In genomic region chr20:62371588-62372041, GRCh38 we compare ENCODE assay signal across 25 cellular contexts. TPM values are rescaled to one million over a fixed set of nuclear protein-coding genes. Genes with fewer than 3 reads are reported as not detected.
"Had no signal": no experiment of that assay in that cellular context is flagged by ENCODE, and none has a peak within 500 bp of the region (broad histone marks: within the 10 kb centered on the region; RNA-seq: fewer than 3 reads in every experiment).

No MANE protein-coding gene starts in this region.

- H3K9me3 ChIP-seq: left ventricle myocardium inferior, neutrophil, ovary, psoas muscle, testis had no signal

- ATAC-seq: activated CD8-positive, alpha-beta T cell treated with anti-CD3 and anti-CD28 coated beads, Interleukin-2, amount 10 ng/mL, durations not matched to agents 7 days and 5 days; activated naive CD4-positive, alpha-beta T cell treated with anti-CD3 and anti-CD28 coated beads, Interleukin-2, amount 50 U/mL, for 72 hours; natural killer cell treated with Interleukin-12 subunit alpha and Interleukin-12 subunit beta and Interleukin-15 and Interleukin-18, amount 100 ng/mL, for 72 hours; psoas muscle; right cardiac atrium; stimulated activated effector memory CD8-positive, alpha-beta T cell treated with anti-CD3 and anti-CD28 coated beads, Interleukin-12 subunit alpha, Interleukin-12 subunit beta, amount 100 ng/mL, for 72 hours; stimulated activated naive CD8-positive, alpha-beta T cell treated with anti-CD3 and anti-CD28 coated beads, Interleukin-15, amount 100 ng/mL, for 72 hours had no signal

- DNase-seq: activated CD4-positive, alpha-beta T cell treated with anti-CD3 and anti-CD28 coated beads for 1 hour; activated CD4-positive, alpha-beta T cell treated with anti-CD3 and anti-CD28 coated beads, Interleukin-2, amount 50 U/mL, for 1 hour; activated CD8-positive, alpha-beta T cell treated with anti-CD3 and anti-CD28 coated beads, Interleukin-2, amount 10 ng/mL, durations not matched to agents 7 days and 5 days; activated gamma-delta T cell treated with Interleukin-2 at 50 U/mL for 16 hours; foreskin melanocyte; glutamatergic neuron; immature natural killer cell; left ventricle myocardium inferior; mammary epithelial cell; midbrain; ovary; psoas muscle; stimulated activated CD4-positive, alpha-beta T cell treated with anti-CD3 and anti-CD28 coated beads, Interleukin-2, amount 100 ng/mL, for 24 hours; stimulated activated naive CD8-positive, alpha-beta T cell treated with anti-CD3 and anti-CD28 coated beads, Interleukin-15, amount 100 ng/mL, for 72 hours; T-helper 1 cell; testis had no signal

- H3K27ac ChIP-seq: neutrophil, ovary, testis had no signal

- FAIRE-seq: bronchial epithelial cell had no signal

- H3K36me3 ChIP-seq: left ventricle myocardium inferior, neutrophil, ovary had no signal

- H2AFZ ChIP-seq: hepatocyte had no signal

- H3K27me3 ChIP-seq: hepatocyte, testis had no signal

- H3K4me3 ChIP-seq: hepatocyte, left ventricle myocardium inferior, ovary, psoas muscle, skin epidermis, testis had no signal

RNA-seq across cellular contexts. Expression of gene RBBP8NL, which starts 55.7 kb away (rescaled TPM):
- total RNA-seq: activated CD8-positive, alpha-beta T cell treated with anti-CD3 and anti-CD28 coated beads, Interleukin-2, amount 10 ng/mL, durations not matched to agents 7 days and 5 days; activated naive CD4-positive, alpha-beta T cell treated with anti-CD3 and anti-CD28 coated beads, Interleukin-2, amount 50 U/mL, for 72 hours; activated T-helper 1 cell treated with anti-CD3 and anti-CD28 coated beads, Interleukin-12 subunit alpha, Interleukin-12 subunit beta, Interleukin-2, Interleukin-4 antibody, amounts not matched to agents 30 ng/mL and 10 ng/mL and 1 ng/mL, durations not matched to agents 14 hours and 24 hours and 36 hours; left ventricle myocardium inferior; natural killer cell treated with Interleukin-12 subunit alpha and Interleukin-12 subunit beta and Interleukin-15 and Interleukin-18, amount 100 ng/mL, for 72 hours; psoas muscle; right cardiac atrium had no signal
- polyA plus RNA-seq: immature natural killer cell, ovary, right cardiac atrium had no signal
